ENCODE assay signal across 27 cellular contexts in the genomic region with DNA sequence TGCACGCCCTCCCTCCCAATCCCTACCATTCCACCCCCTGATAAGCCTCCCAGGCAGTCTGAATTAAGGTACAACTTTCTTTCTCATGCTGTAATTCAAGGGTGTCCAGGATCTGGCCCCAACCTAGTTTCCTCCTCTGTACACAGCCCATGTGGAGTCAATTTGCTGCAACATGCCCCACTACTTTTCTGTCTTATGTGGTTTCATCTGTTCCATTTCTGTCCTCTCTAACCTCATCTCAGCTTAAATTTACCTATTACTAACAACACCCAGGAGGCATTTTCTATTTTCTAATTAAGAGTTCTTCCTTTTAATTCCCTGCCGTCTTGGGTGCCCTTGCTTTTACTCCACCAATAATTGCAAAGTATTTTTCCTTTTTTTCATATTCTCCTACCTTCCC. TPM values are rescaled to one million over a fixed set of nuclear protein-coding genes. Genes with fewer than 3 reads are reported as not detected.
DNase-seq lines count a peak whose midpoint lies in the region; ATAC-seq, FAIRE-seq and TF ChIP-seq lines count a peak whose summit lies in the region.
"Had no signal": no experiment of that assay in that cellular context is flagged by ENCODE, and none has a peak within 500 bp of the region (broad histone marks: within the 10 kb centered on the region; RNA-seq: fewer than 3 reads in every experiment).

No MANE protein-coding gene starts in this region.

- H3K9ac ChIP-seq in DND-41 (ENCODE audit: low read depth, low read length) (no peak overlapping the region), keratinocyte (ENCODE audit: control insufficient read depth, extremely low read depth, insufficient read depth, low read length) (no peak overlapping the region)

- H3K9me1 ChIP-seq in keratinocyte (ENCODE audit: control insufficient read depth, extremely low read depth, insufficient read depth, low read length): peaks cover 8% of the 10 kb centered on the region

- H3K36me3 Mint-ChIP-seq in activated T-helper 17 cell treated with anti-CD3 and anti-CD28 coated beads, Interleukin-2, amount 50 U/mL, for 72 hours (ENCODE audit: low read depth): peaks cover 16% of the 10 kb centered on the region

- H3K9me3 ChIP-seq in DND-41 (ENCODE audit: insufficient read depth, low read length, severe bottlenecking) (peaks cover 20% of the 10 kb centered on the region), RWPE2 (ENCODE audit: severe bottlenecking) (peaks cover 13% of the 10 kb centered on the region), keratinocyte (ENCODE audit: control insufficient read depth, low read depth, low read length) (no peaks in the 10 kb centered on the region)

- H3K4me3 ChIP-seq in AG10803 (ENCODE audit: low read length) (no peak overlapping the region), DND-41 (ENCODE audit: low read depth in 1 of 2, low read length in 2 of 2) (no peak overlapping the region), RWPE2 (ENCODE audit: severe bottlenecking) (no peak overlapping the region), keratinocyte (ENCODE audit: control insufficient read depth in 2 of 3, extremely low read depth in 1 of 3, insufficient read depth in 2 of 3, low read depth in 1 of 3, low read length in 3 of 3) (no peak overlapping the region)

- H2AFZ ChIP-seq in DND-41 (ENCODE audit: low read depth, low read length) (no peak overlapping the region), keratinocyte (ENCODE audit: control insufficient read depth, low read length) (no peak overlapping the region)

- H3K27me3 ChIP-seq in DND-41 (ENCODE audit: insufficient read depth, low read length, poor library complexity) (no peaks in the 10 kb centered on the region), RWPE2 (ENCODE audit: insufficient read depth, poor library complexity, severe bottlenecking) (no peaks in the 10 kb centered on the region), keratinocyte (ENCODE audit: control insufficient read depth, extremely low read depth, insufficient read depth, low read length) (no peaks in the 10 kb centered on the region)

- no peak overlapping the region for H3K4me3 Mint-ChIP-seq in activated T-helper 17 cell treated with anti-CD3 and anti-CD28 coated beads, Interleukin-2, amount 50 U/mL, for 72 hours

- H3K4me2 ChIP-seq in DND-41 (ENCODE audit: insufficient read depth, low read length) (no peak overlapping the region), keratinocyte (ENCODE audit: control insufficient read depth, extremely low read depth, insufficient read depth, low read depth, low read length) (peak overlapping the region; percentile 19)

- TF ChIP-seq CTCF in AG10803 (conservative IDR thresholded peaks at IDR 0.05; ENCODE audit: low read length) (no peak), DND-41 (IDR thresholded peaks at IDR 0.05; ENCODE audit: borderline replicate concordance, extremely low read depth, low read length, poor library complexity, severe bottlenecking) (no peak), RWPE2 (IDR thresholded peaks at IDR 0.05; ENCODE audit: poor library complexity, severe bottlenecking) (no peak), keratinocyte (optimal IDR thresholded peaks at IDR 0.05 in 1 of 3, IDR thresholded peaks at IDR 0.05 in 1 of 3, conservative IDR thresholded peaks at IDR 0.05 in 1 of 3; ENCODE audit: extremely low read depth in 1 of 3, insufficient read depth in 2 of 3, low read length in 3 of 3) (no peak)

- H3K79me2 ChIP-seq in DND-41 (ENCODE audit: insufficient read depth, low read length): peaks cover 97% of the 10 kb centered on the region
- peaks cover 98% of the 10 kb centered on the region for H3K79me2 ChIP-seq in keratinocyte (ENCODE audit: control insufficient read depth, insufficient read depth, low read length)

- H3K27ac Mint-ChIP-seq in activated T-helper 17 cell treated with anti-CD3 and anti-CD28 coated beads, Interleukin-2, amount 50 U/mL, for 72 hours: no peak overlapping the region

- H4K20me1 ChIP-seq in DND-41 (ENCODE audit: insufficient read depth, low read length) (peaks cover 12% of the 10 kb centered on the region), keratinocyte (ENCODE audit: control insufficient read depth, extremely low read depth, insufficient read depth, low read length) (peaks cover 24% of the 10 kb centered on the region)

- FAIRE-seq in keratinocyte (lab: Jason Lieb, UNC): no peak
- FAIRE-seq: GM19239, HepG2 had no signal

- no peaks in the 10 kb centered on the region for H3K27me3 Mint-ChIP-seq in activated T-helper 17 cell treated with anti-CD3 and anti-CD28 coated beads, Interleukin-2, amount 50 U/mL, for 72 hours
- H3K27me3 Mint-ChIP-seq: CD4-positive, alpha-beta memory T cell had no signal

- H3K27ac ChIP-seq in DND-41 (ENCODE audit: low read length): no peak overlapping the region
- H3K27ac ChIP-seq in RWPE2 (ENCODE audit: poor library complexity, severe bottlenecking): no peak overlapping the region
- no peak overlapping the region for H3K27ac ChIP-seq in keratinocyte (ENCODE audit: control insufficient read depth, insufficient read depth, low read length)

- peaks cover 29% of the 10 kb centered on the region for H3K36me3 ChIP-seq in DND-41 (ENCODE audit: insufficient read depth, low read length)
- H3K36me3 ChIP-seq in RWPE2 (ENCODE audit: low read depth): peaks cover 70% of the 10 kb centered on the region
- H3K36me3 ChIP-seq in keratinocyte (ENCODE audit: control insufficient read depth in 2 of 2, extremely low read depth in 1 of 2, insufficient read depth in 2 of 2, low read length in 2 of 2): peaks cover 1 to 8% of the 10 kb centered on the region in 2 experiments

- dilution Hi-C loops in keratinocyte (cut with MboI; ENCODE audit: extremely low pct_ligation_motif_present, low sequenced_read_pairs): no loop called here

- peaks cover 21% of the 10 kb centered on the region for H3K4me1 Mint-ChIP-seq in activated T-helper 17 cell treated with anti-CD3 and anti-CD28 coated beads, Interleukin-2, amount 50 U/mL, for 72 hours

- no peaks in the 10 kb centered on the region; the same call in 1 of the 2 replicates for H3K4me1 ChIP-seq in DND-41 (ENCODE audit: insufficient read depth, low read length)
- peaks cover 17% of the 10 kb centered on the region for H3K4me1 ChIP-seq in RWPE2 (ENCODE audit: insufficient read depth, poor library complexity, severe bottlenecking)
- H3K4me1 ChIP-seq in keratinocyte (ENCODE audit: control insufficient read depth, extremely low read depth, insufficient read depth, low read length): peaks cover 29% of the 10 kb centered on the region

- DNase-seq in AG10803 (ENCODE audit: low read depth) (peak; percentile 38), DND-41 (no peak), RWPE2 (ENCODE audit: low spot score) (no peak), keratinocyte (ENCODE audit: low read depth, low spot score) (no peak), T1000 (lab: John Stamatoyannopoulos, UW) (no peak)
- DNase-seq in activated T-cell treated with anti-CD3 and anti-CD28 coated beads, Interleukin-2, amount 50 U/mL, for 48 hours: no peak
- DNase-seq: AML-193; C1 segment of cervical spinal cord; Caco-2; CD4-positive, alpha-beta memory T cell; EL; GF-D8; KBM-7; MM.1S; NCI-H1092; NCI-H1417 treated with DMSO at 0.1 percent for 48 hours; NCI-H187; NCI-H2081 treated with DMSO at 0.1 percent for 48 hours; NCI-H2171; NCI-H226; NCI-H510A; NCI-H69 had no signal

- ATAC-seq in DND-41 (ENCODE audit: insufficient read depth, low read depth) (peak; percentile 45), RWPE2 (ENCODE audit: low read depth) (0 out of 3 replicates have a peak, but pooled peaks have one; percentile 11), HG03159 (IDR thresholded peaks at IDR 0.05; ENCODE audit: unreplicated experiment) (no peak)
- ATAC-seq in activated T-helper 17 cell treated with anti-CD3 and anti-CD28 coated beads, Interleukin-2, amount 50 U/mL, for 72 hours (replicated peaks): no peak
- ATAC-seq: HepG2, Panc1 had no signal

- no peaks in the 10 kb centered on the region for H3K9me3 Mint-ChIP-seq in activated T-helper 17 cell treated with anti-CD3 and anti-CD28 coated beads, Interleukin-2, amount 50 U/mL, for 72 hours

RNA-seq across cellular contexts. Expression of a gene that starts 10.0 kb away (rescaled TPM):
- 200 to 221 TPM (median 209 TPM) in 3 replicates for polyA plus RNA-seq in keratinocyte
- polyA plus RNA-seq in keratinocyte (2011; ENCODE audit: low read depth): 101 TPM
- polyA plus RNA-seq in keratinocyte (2011; cell fraction: cytosol; rRNA removed): 119 and 143 TPM in 2 replicates
- polyA plus RNA-seq in keratinocyte (2011; cell fraction: nucleus; rRNA removed): 275 and 293 TPM in 2 replicates
- polyA plus RNA-seq in keratinocyte (2012; ENCODE audit: low replicate concordance): 83.8 and 102 TPM in 2 replicates
- polyA minus RNA-seq in keratinocyte: 216 to 410 TPM (median 387 TPM) in 3 replicates
- 124 TPM for polyA minus RNA-seq in keratinocyte (2011; cell fraction: cytosol; rRNA and poly(A)+ RNA removed)
- polyA minus RNA-seq in keratinocyte (2011; cell fraction: nucleus; rRNA and poly(A)+ RNA removed): 142 and 262 TPM in 2 replicates
- total RNA-seq in activated T-helper 17 cell treated with anti-CD3 and anti-CD28 coated beads, Interleukin-2, amount 50 U/mL, for 72 hours: 10 to 100 TPM; 28.9 to 47.6 TPM

Comparison
In these comparisons a context has a peak if more than half of its experiments do, and no peak if none do; other contexts are left out.
1. ATAC-seq: peak in DND-41 (single experiment) and RWPE2 (single experiment); none in activated T-helper 17 cell treated with anti-CD3 and anti-CD28 coated beads, Interleukin-2, amount 50 U/mL, for 72 hours (single experiment) and HG03159 (single experiment).